In the genomic region with DNA sequence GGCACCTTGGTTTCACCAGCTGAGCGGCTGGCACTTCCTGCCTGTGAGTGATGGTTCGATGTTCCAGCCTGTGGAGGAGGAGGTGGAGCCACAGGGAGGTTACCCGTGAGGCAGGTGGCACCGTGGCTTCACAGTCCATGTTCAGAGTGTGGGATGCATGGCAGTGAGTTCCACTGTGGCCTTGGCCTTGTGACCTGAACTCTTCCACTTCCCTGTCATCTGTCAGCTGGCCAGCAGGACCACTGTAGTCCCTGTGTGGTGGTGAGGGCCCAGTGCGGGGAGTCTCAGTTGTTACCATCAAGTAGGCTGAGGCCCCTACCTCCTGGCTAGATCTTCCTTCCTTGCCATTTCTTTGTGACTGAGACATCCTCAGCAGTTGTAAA, we compare ENCODE assay signal across 1 cellular context.
TF ChIP-seq lines count a peak whose summit lies in the region.

No MANE protein-coding gene starts in this region.

TF ChIP-seq in IMR-90, 13 proteins besides CTCF, POLR2A, EP300 and RAD21:
- TF ChIP-seq CHD1 (IDR thresholded peaks at IDR 0.05; ENCODE audit: low read depth, low read length) (no peak), CEBPB (IDR thresholded peaks at IDR 0.05; ENCODE audit: low read depth, low read length) (no peak), NFE2L2 (IDR thresholded peaks at IDR 0.05; ENCODE audit: low read depth, low read length) (no peak), MAZ (IDR thresholded peaks at IDR 0.05; ENCODE audit: borderline replicate concordance, low read depth, low read length) (no peak), FOS (IDR thresholded peaks at IDR 0.05; ENCODE audit: low read depth, low read length) (no peak), BHLHE40 (IDR thresholded peaks at IDR 0.05; ENCODE audit: low read depth, low read length) (no peak), RCOR1 (IDR thresholded peaks at IDR 0.05; ENCODE audit: insufficient replicate concordance, low read length) (no peak), RFX5 (IDR thresholded peaks at IDR 0.05; ENCODE audit: low read depth, low read length) (no peak), MAFK (IDR thresholded peaks at IDR 0.05; ENCODE audit: low read depth, low read length) (no peak), ELK1 (IDR thresholded peaks at IDR 0.05; ENCODE audit: borderline replicate concordance, low read depth, low read length) (no peak), MXI1 (IDR thresholded peaks at IDR 0.05; ENCODE audit: borderline replicate concordance, low read depth, low read length) (no peak)
- TF ChIP-seq, protein P1, sequence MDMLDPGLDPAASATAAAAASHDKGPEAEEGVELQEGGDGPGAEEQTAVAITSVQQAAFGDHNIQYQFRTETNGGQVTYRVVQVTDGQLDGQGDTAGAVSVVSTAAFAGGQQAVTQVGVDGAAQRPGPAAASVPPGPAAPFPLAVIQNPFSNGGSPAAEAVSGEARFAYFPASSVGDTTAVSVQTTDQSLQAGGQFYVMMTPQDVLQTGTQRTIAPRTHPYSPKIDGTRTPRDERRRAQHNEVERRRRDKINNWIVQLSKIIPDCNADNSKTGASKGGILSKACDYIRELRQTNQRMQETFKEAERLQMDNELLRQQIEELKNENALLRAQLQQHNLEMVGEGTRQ (IDR thresholded peaks at IDR 0.05; ENCODE audit: low read depth, low read length): no peak
